29 cellular contexts compared by ENCODE assay signal in genomic region chr7:91979590-91979989, GRCh38.
"Had no signal": no experiment of that assay in that cellular context is flagged by ENCODE, and none has a peak within 500 bp of the region (broad histone marks: within the 10 kb centered on the region; RNA-seq: fewer than 3 reads in every experiment).

No MANE protein-coding gene starts in this region.

- DNase-seq: activated CD4-positive, alpha-beta memory T cell treated with anti-CD3 and anti-CD28 coated beads for 36 hours; activated CD4-positive, alpha-beta T cell treated with anti-CD3 and anti-CD28 coated beads for 36 hours; activated CD4-positive, alpha-beta T cell treated with anti-CD3 and anti-CD28 coated beads, Interleukin-2, amount 10 ng/mL, durations not matched to agents 24 days and 14 days; activated CD4-positive, CD25-positive, alpha-beta regulatory T cell; activated CD4-positive, CD25-positive, alpha-beta regulatory T cell treated with anti-CD3 and anti-CD28 coated beads, Interleukin-2, amount 50 U/mL, for 72 hours; activated CD8-positive, alpha-beta memory T cell treated with anti-CD3 and anti-CD28 coated beads, Interleukin-2, amount 10 ng/mL, durations not matched to agents 7 days and 5 days; activated CD8-positive, alpha-beta memory T cell treated with anti-CD3 and anti-CD28 coated beads, Interleukin-2, amount 50 U/mL, for 4 hours; activated CD8-positive, alpha-beta T cell treated with anti-CD3 and anti-CD28 coated beads, Interleukin-2, amount 10 ng/mL, durations not matched to agents 7 days and 5 days; activated gamma-delta T cell; activated naive CD4-positive, alpha-beta T cell; activated naive CD4-positive, alpha-beta T cell treated with anti-CD3 and anti-CD28 coated beads, Interleukin-2, amount 10 ng/mL, durations not matched to agents 7 days and 5 days; activated T-cell treated with anti-CD3 and anti-CD28 coated beads, Interleukin-2, amount 50 U/mL, for 1 hour; activated T-cell treated with anti-CD3 and anti-CD28 coated beads, Interleukin-2, amount 50 U/mL, for 48 hours; adrenal gland; amygdala; aorta; body of pancreas; caudate nucleus; cerebellar nuclear complex; colonic mucosa; effector CD8-positive, alpha-beta T cell; esophagus squamous epithelium; foreskin melanocyte; heart right ventricle; T-helper 2 cell had no signal

- H3K27ac ChIP-seq: adrenal gland, body of pancreas, colonic mucosa, epithelial cell of prostate, esophagus squamous epithelium, gastroesophageal sphincter, heart right ventricle had no signal

- FAIRE-seq: endothelial cell of umbilical vein had no signal

- H3K9me3 ChIP-seq: adrenal gland, body of pancreas, colonic mucosa, esophagus squamous epithelium, gastroesophageal sphincter had no signal

- ATAC-seq: activated CD4-positive, alpha-beta T cell treated with anti-CD3 and anti-CD28 coated beads for 36 hours; activated CD8-positive, alpha-beta memory T cell treated with anti-CD3 and anti-CD28 coated beads, Interleukin-2, amount 10 ng/mL, durations not matched to agents 7 days and 5 days; activated CD8-positive, alpha-beta T cell treated with anti-CD3 and anti-CD28 coated beads, Interleukin-2, amount 10 ng/mL, durations not matched to agents 7 days and 5 days; activated naive CD4-positive, alpha-beta T cell treated with anti-CD3 and anti-CD28 coated beads, Interleukin-2, amount 50 U/mL, for 72 hours; body of pancreas; gastroesophageal sphincter; heart right ventricle had no signal

- H3K4me3 ChIP-seq: adrenal gland, body of pancreas, colonic mucosa, esophagus squamous epithelium, gastroesophageal sphincter, heart right ventricle had no signal

- H3K4me1 ChIP-seq: adrenal gland, body of pancreas, colonic mucosa, esophagus squamous epithelium, gastroesophageal sphincter had no signal

- H3K36me3 ChIP-seq: adrenal gland had no signal

- H3K27me3 ChIP-seq: adrenal gland, body of pancreas, colonic mucosa, esophagus squamous epithelium, gastroesophageal sphincter, heart right ventricle had no signal
